Comparison of ENCODE assay signal across 15 cellular contexts in the genomic region with DNA sequence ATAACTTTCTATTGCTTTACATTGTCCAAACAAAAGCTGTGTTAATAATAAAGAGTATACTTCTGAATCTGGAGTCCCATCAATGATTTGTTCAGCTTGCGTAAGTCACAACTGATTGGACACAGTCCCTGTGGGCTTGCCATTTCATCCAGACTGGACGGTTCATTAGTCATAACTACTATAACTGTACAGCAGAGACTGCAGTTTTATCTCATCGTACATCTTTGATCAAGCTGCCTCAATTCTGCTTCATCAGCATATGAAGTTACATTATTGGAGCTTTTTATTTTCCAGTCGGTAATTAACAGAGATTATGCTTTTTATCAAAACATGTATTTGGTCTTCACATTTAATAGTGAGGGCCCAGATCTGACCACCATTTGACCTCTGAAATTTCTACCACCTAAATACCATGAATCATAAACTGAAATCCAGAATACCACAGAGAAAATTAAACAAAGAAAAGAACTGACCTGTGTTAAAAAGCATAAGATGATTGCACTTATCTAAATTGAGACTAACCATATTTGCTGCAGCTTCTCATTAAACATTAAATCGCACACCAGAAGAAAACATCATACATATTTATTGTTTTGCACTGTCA. TPM values are rescaled to one million over a fixed set of nuclear protein-coding genes. Genes with fewer than 3 reads are reported as not detected.
DNase-seq lines count a peak whose midpoint lies in the region; ATAC-seq and TF ChIP-seq lines count a peak whose summit lies in the region.
"Had no signal": no experiment of that assay in that cellular context is flagged by ENCODE, and none has a peak within 500 bp of the region (broad histone marks: within the 10 kb centered on the region; RNA-seq: fewer than 3 reads in every experiment).

No MANE protein-coding gene starts in this region.

- H3K27ac ChIP-seq in smooth muscle cell (ENCODE audit: low read depth) = no peak overlapping the region
- H3K27ac ChIP-seq: C4-2B had no signal

- H3K36me3 ChIP-seq in smooth muscle cell (ENCODE audit: low read depth) = no peaks in the 10 kb centered on the region

- H3K9me3 ChIP-seq in smooth muscle cell (replicated peaks; ENCODE audit: low read depth) = no peaks in the 10 kb centered on the region

- no peak overlapping the region for H2AFZ ChIP-seq in smooth muscle cell (ENCODE audit: low read depth)

- no peak overlapping the region for H3K4me2 ChIP-seq in smooth muscle cell

- ATAC-seq in memory B cell (ENCODE audit: low read depth) = no peak
- ATAC-seq in HG02970 (IDR thresholded peaks at IDR 0.05; ENCODE audit: low FRiP score, unreplicated experiment) = no peak
- ATAC-seq in HG03025 (IDR thresholded peaks at IDR 0.05; ENCODE audit: low FRiP score, unreplicated experiment) = no peak

- peaks cover 9% of the 10 kb centered on the region for H3K4me1 ChIP-seq in smooth muscle cell (ENCODE audit: low read depth)

- H3K9ac ChIP-seq in smooth muscle cell (ENCODE audit: low read depth) = no peak overlapping the region

- H3K36me3 Mint-ChIP-seq in memory B cell = peaks cover 18% of the 10 kb centered on the region

- WGBS in smooth muscle cell (ENCODE audit: low lambda C conversion rate) = 96% methylated on average over 5 of the region's 5 CpGs

- H3K27me3 ChIP-seq in smooth muscle cell (ENCODE audit: low read depth) = no peaks in the 10 kb centered on the region

- no peak overlapping the region for H3K4me3 Mint-ChIP-seq in memory B cell
- H3K4me3 Mint-ChIP-seq: central memory CD8-positive, alpha-beta T cell; stimulated activated naive CD8-positive, alpha-beta T cell treated with anti-CD3 and anti-CD28 coated beads, Interleukin-15, Interleukin-2, amounts not matched to agents 100 ng/mL and 50 ng/mL, for 24 hours; T-helper 1 cell treated with Interleukin-12 subunit alpha and Interleukin-12 subunit beta and Interleukin-4 antibody, amounts not matched to agents 30 μg/mL and 1 μg/mL, for 36 hours had no signal

- H4K20me1 ChIP-seq in smooth muscle cell (ENCODE audit: low read depth) = no peaks in the 10 kb centered on the region

- TF ChIP-seq CTCF in AG09319 (IDR thresholded peaks at IDR 0.05; ENCODE audit: low read depth, low read length) (no peak), astrocyte of the spinal cord (IDR thresholded peaks at IDR 0.05; ENCODE audit: low read depth, low read length) (no peak), smooth muscle cell (IDR thresholded peaks at IDR 0.05; ENCODE audit: borderline replicate concordance, insufficient read depth, poor library complexity, severe bottlenecking) (no peak)

- H3K27ac Mint-ChIP-seq in memory B cell = peak overlapping the region; percentile 22
- H3K27ac Mint-ChIP-seq: activated T-helper 2 cell treated with anti-CD3 and anti-CD28 coated beads, Interferon-gamma antibody, Interleukin-2, Interleukin-4, amounts not matched to agents 10 μg/mL and 5 μg/mL and 100 μg/mL, durations not matched to agents 14 hours and 24 hours and 36 hours; stimulated activated naive CD8-positive, alpha-beta T cell treated with anti-CD3 and anti-CD28 coated beads, Interleukin-15, Interleukin-2, amounts not matched to agents 100 ng/mL and 50 ng/mL, for 24 hours; T-helper 1 cell treated with Interleukin-12 subunit alpha and Interleukin-12 subunit beta and Interleukin-4 antibody, amounts not matched to agents 30 μg/mL and 1 μg/mL, for 36 hours had no signal

- H3K27me3 Mint-ChIP-seq in memory B cell = no peaks in the 10 kb centered on the region
- H3K27me3 Mint-ChIP-seq: central memory CD8-positive, alpha-beta T cell; stimulated activated naive CD8-positive, alpha-beta T cell treated with anti-CD3 and anti-CD28 coated beads, Interleukin-15, Interleukin-2, amounts not matched to agents 100 ng/mL and 50 ng/mL, for 24 hours had no signal

- peak; percentile 71 for DNase-seq in AG09319 (ENCODE audit: extremely low read depth, low read depth)
- peak; percentile 27 for DNase-seq in HT1080 (ENCODE audit: low read depth)
- peak; percentile 45 for DNase-seq in astrocyte of the spinal cord (ENCODE audit: low read depth, low spot score)
- DNase-seq in memory B cell (ENCODE audit: low spot score in 2 of 2) = no peak
- DNase-seq in smooth muscle cell (lab: John Stamatoyannopoulos, UW; ENCODE audit: unreplicated experiment) = no peak
- DNase-seq in activated CD8-positive, alpha-beta memory T cell treated with anti-CD3 and anti-CD28 coated beads, Interleukin-2, amount 50 U/mL, for 48 hours = no peak
- DNase-seq: erythroblast, Karpas-422 had no signal

- no peaks in the 10 kb centered on the region for H3K79me2 ChIP-seq in smooth muscle cell (ENCODE audit: low read depth)

- peaks cover 3% of the 10 kb centered on the region for H3K9me3 Mint-ChIP-seq in memory B cell

- H3K4me3 ChIP-seq in astrocyte of the spinal cord (ENCODE audit: low read depth, low read length) (no peak overlapping the region), smooth muscle cell (no peak overlapping the region)

- H3F3A ChIP-seq in smooth muscle cell (ENCODE audit: low read depth) = no peaks in the 10 kb centered on the region

- H3K4me1 Mint-ChIP-seq in memory B cell = no peaks in the 10 kb centered on the region

- in situ Hi-C loops in astrocyte of the spinal cord (cut with HindIII; ENCODE audit: low sequenced_read_pairs) = no loop called here

RNA-seq across cellular contexts. Expression of gene MAB21L2, which starts 12.5 kb away (rescaled TPM):
- not detected in 2 replicates for total RNA-seq in HT1080 (2014; rRNA removed; shearing (Covaris generic))
- polyA plus RNA-seq in HT1080 (2015; cell fraction: cytosol; rRNA removed) = not detected in 2 replicates
- not detected in 2 replicates for polyA plus RNA-seq in HT1080 (2015; cell fraction: nucleus; rRNA removed)
- total RNA-seq in smooth muscle cell = 1.7 TPM in 2 replicates
- polyA plus RNA-seq in smooth muscle cell = 0.17 and 0.77 TPM in 2 replicates
- total RNA-seq: activated T-helper 2 cell treated with anti-CD3 and anti-CD28 coated beads, Interferon-gamma antibody, Interleukin-2, Interleukin-4, amounts not matched to agents 10 μg/mL and 5 μg/mL and 100 μg/mL, durations not matched to agents 14 hours and 24 hours and 36 hours had no signal

Comparison
In these comparisons a context has a peak if more than half of its experiments do, and no peak if none do; other contexts are left out.
1. DNase-seq: peak in AG09319 (single experiment), HT1080 (single experiment) and astrocyte of the spinal cord (single experiment); none in memory B cell (0 of 2), smooth muscle cell (single experiment) and activated CD8-positive, alpha-beta memory T cell treated with anti-CD3 and anti-CD28 coated beads, Interleukin-2, amount 50 U/mL, for 48 hours (single experiment).